24 cellular contexts compared by ENCODE assay signal in the genomic region with DNA sequence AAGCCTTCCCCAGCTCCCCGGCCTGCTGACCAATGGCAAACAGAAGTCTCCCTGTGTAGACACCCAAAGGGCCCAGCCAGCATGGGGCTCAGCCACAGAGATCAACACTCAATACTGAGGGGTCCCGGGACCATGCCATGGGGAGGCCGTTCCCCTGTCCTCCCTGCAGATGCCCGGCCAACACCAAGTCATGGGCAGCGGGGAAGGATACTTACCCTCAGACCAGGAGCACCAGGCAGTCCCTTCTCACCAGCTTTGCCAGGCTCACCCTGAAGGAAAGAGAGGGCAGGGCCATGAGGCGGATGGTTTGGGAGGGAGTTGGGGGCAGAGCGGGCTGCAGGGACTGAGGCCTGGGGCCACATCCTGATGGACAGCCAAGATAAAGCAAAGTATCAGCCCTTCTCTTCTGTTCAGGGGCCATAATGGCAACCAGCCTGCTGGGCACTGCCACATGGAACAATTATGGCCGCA. TPM values are rescaled to one million over a fixed set of nuclear protein-coding genes. Genes with fewer than 3 reads are reported as not detected.
"Had no signal": no experiment of that assay in that cellular context is flagged by ENCODE, and none has a peak within 500 bp of the region (broad histone marks: within the 10 kb centered on the region; RNA-seq: fewer than 3 reads in every experiment).

No MANE protein-coding gene starts in this region.

- H3K27ac ChIP-seq: colonic mucosa, epithelial cell of prostate, gastrocnemius medialis, hepatocyte, left lung, lower lobe of right lung, pancreas, right lobe of liver, thoracic aorta, tibial nerve, upper lobe of left lung had no signal

- ATAC-seq: esophagus mucosa; gastrocnemius medialis; left cardiac atrium; left lung; lower lobe of right lung; natural killer cell; pancreas; right lobe of liver; stimulated activated memory B cell treated with anti-CD40 and anti-IgM and Interleukin-4, amounts not matched to agents 10 μg/mL and 1 μg/mL and 100 μg/mL, for 72 hours had no signal

- H3K4me1 ChIP-seq: colonic mucosa, left lung, lower lobe of right lung, pancreas, right lobe of liver, tibial nerve had no signal

- H3K36me3 ChIP-seq: colonic mucosa, gastrocnemius medialis, left lung, lower lobe of right lung, pancreas, right lobe of liver, thoracic aorta, tibial nerve, upper lobe of left lung had no signal

- DNase-seq: colonic mucosa; effector CD8-positive, alpha-beta T cell; endodermal cell; foreskin fibroblast; gastrocnemius medialis; left cardiac atrium; left lung; lower lobe of right lung; natural killer cell; occipital lobe; pancreas; stimulated activated CD4-positive, alpha-beta T cell treated with anti-CD3 and anti-CD28 coated beads, Interleukin-2, amount 100 ng/mL, for 24 hours; stimulated activated CD4-positive, alpha-beta T cell treated with anti-CD3 and anti-CD28 coated beads, Interleukin-4, amount 100 ng/mL, for 4 hours had no signal

- H3K9me3 ChIP-seq: colonic mucosa, gastrocnemius medialis, left lung, lower lobe of right lung, pancreas, right lobe of liver, thoracic aorta, tibial nerve, upper lobe of left lung had no signal

- H3K27me3 ChIP-seq: colonic mucosa, gastrocnemius medialis, hepatocyte, left lung, pancreas, right lobe of liver, tibial nerve, upper lobe of left lung had no signal

- H3K4me3 ChIP-seq: colonic mucosa, gastrocnemius medialis, hepatocyte, left lung, lower lobe of right lung, pancreas, right lobe of liver, smooth muscle cell, thoracic aorta, tibial nerve, upper lobe of left lung had no signal

RNA-seq across cellular contexts. Expression of a gene that starts 19.9 kb away (rescaled TPM):
- total RNA-seq: esophagus mucosa, gastrocnemius medialis, glomerular endothelial cell, left cardiac atrium, lower lobe of right lung, mononuclear cell, natural killer cell, right lobe of liver, tibial nerve had no signal
